In genomic region chr3:27545061-27545460, GRCh38 we compare ENCODE assay signal across 24 cellular contexts.
A peak's percentile ranks its signal among the peaks of the same experiment; 100 is the strongest.
DNase-seq lines count a peak whose midpoint lies in the region; ATAC-seq, FAIRE-seq and TF ChIP-seq lines count a peak whose summit lies in the region.
"Had no signal": no experiment of that assay in that cellular context is flagged by ENCODE, and none has a peak within 500 bp of the region (broad histone marks: within the 10 kb centered on the region; RNA-seq: fewer than 3 reads in every experiment).

No MANE protein-coding gene starts in this region.

- H3K4me1 Mint-ChIP-seq in astrocyte (ENCODE audit: low read depth, unreplicated experiment): peaks cover 15% of the 10 kb centered on the region
- H3K4me1 Mint-ChIP-seq: IgD-negative memory B cell had no signal

- peak overlapping the region; percentile 51 for H3K4me2 ChIP-seq in astrocyte (ENCODE audit: low read length)

- H4K20me1 ChIP-seq in astrocyte (ENCODE audit: insufficient read depth, low read length): no peaks in the 10 kb centered on the region

- intact Hi-C loops in left ventricle myocardium inferior (cut with micrococcal nuclease) (no loop called here), left lung (cut with DNase I) (no loop called here)

- H3K27me3 Mint-ChIP-seq in astrocyte (ENCODE audit: low read depth, unreplicated experiment): no peaks in the 10 kb centered on the region
- H3K27me3 Mint-ChIP-seq: activated CD8-positive, alpha-beta T cell treated with anti-CD3 and anti-CD28 coated beads for 36 hours; activated naive CD8-positive, alpha-beta T cell; CD4-positive, CD25-positive, alpha-beta regulatory T cell; naive thymus-derived CD4-positive, alpha-beta T cell had no signal

- H3K9me3 Mint-ChIP-seq in astrocyte (ENCODE audit: unreplicated experiment): peaks cover 3% of the 10 kb centered on the region
- H3K9me3 Mint-ChIP-seq: activated CD8-positive, alpha-beta T cell treated with anti-CD3 and anti-CD28 coated beads for 36 hours; activated T-cell treated with anti-CD3 and anti-CD28 coated beads, Interleukin-2, amount 50 U/mL, for 4 hours had no signal

- H3K9me3 ChIP-seq in left ventricle myocardium inferior (replicated peaks): no peaks in the 10 kb centered on the region
- H3K9me3 ChIP-seq in right atrium auricular region: no peaks in the 10 kb centered on the region
- no peaks in the 10 kb centered on the region for H3K9me3 ChIP-seq in astrocyte (ENCODE audit: insufficient read depth, low read depth, low read length)
- no peaks in the 10 kb centered on the region for H3K9me3 ChIP-seq in left lung
- H3K9me3 ChIP-seq: pancreas, spleen, thoracic aorta had no signal

- peak; percentile 16 for ATAC-seq in left lung
- no peak for ATAC-seq in GM18519 (IDR thresholded peaks at IDR 0.05; ENCODE audit: low FRiP score, unreplicated experiment)
- no peak for ATAC-seq in HG02642 (IDR thresholded peaks at IDR 0.05; ENCODE audit: poor library complexity, unreplicated experiment)
- ATAC-seq: activated CD8-positive, alpha-beta T cell treated with anti-CD3 and anti-CD28 coated beads for 36 hours; naive thymus-derived CD4-positive, alpha-beta T cell had no signal

- H3K36me3 ChIP-seq in left ventricle myocardium inferior (no peaks in the 10 kb centered on the region), right atrium auricular region (no peaks in the 10 kb centered on the region), astrocyte (ENCODE audit: insufficient read depth, low read length) (no peaks in the 10 kb centered on the region), left lung (no peaks in the 10 kb centered on the region)
- H3K36me3 ChIP-seq: pancreas, spleen, thoracic aorta had no signal

- TF ChIP-seq CTCF in left ventricle myocardium inferior (IDR thresholded peaks at IDR 0.05; ENCODE audit: borderline replicate concordance): no peak
- TF ChIP-seq CTCF in right atrium auricular region (IDR thresholded peaks at IDR 0.05): no peak
- no peak for TF ChIP-seq CTCF in astrocyte (IDR thresholded peaks at IDR 0.05; ENCODE audit: insufficient read depth, low read depth, low read length)
- no peak for TF ChIP-seq CTCF in left lung (IDR thresholded peaks at IDR 0.05)

- H3K4me3 Mint-ChIP-seq in astrocyte (ENCODE audit: unreplicated experiment): no peak overlapping the region
- H3K4me3 Mint-ChIP-seq: activated CD8-positive, alpha-beta T cell treated with anti-CD3 and anti-CD28 coated beads for 36 hours; activated naive CD8-positive, alpha-beta T cell; activated T-cell treated with anti-CD3 and anti-CD28 coated beads, Interleukin-2, amount 50 U/mL, for 4 hours; CD4-positive, CD25-positive, alpha-beta regulatory T cell; IgD-negative memory B cell; naive thymus-derived CD4-positive, alpha-beta T cell had no signal

- no peaks in the 10 kb centered on the region for H3K36me3 Mint-ChIP-seq in astrocyte (ENCODE audit: low read depth, unreplicated experiment)
- H3K36me3 Mint-ChIP-seq: activated naive CD8-positive, alpha-beta T cell; CD4-positive, CD25-positive, alpha-beta regulatory T cell; naive thymus-derived CD4-positive, alpha-beta T cell had no signal

- DNase-seq in left ventricle myocardium inferior (no peak), right atrium auricular region (ENCODE audit: low spot score) (no peak), astrocyte (ENCODE audit: low read depth) (peak; percentile 63), left lung (no peak), HPDE6-E6E7 (ENCODE audit: extremely low spot score) (no peak), NCI-H82 (lab: John Stamatoyannopoulos, UW) (no peak)
- DNase-seq: activated CD8-positive, alpha-beta T cell treated with anti-CD3 and anti-CD28 coated beads for 36 hours; activated T-cell treated with anti-CD3 and anti-CD28 coated beads, Interleukin-2, amount 50 U/mL, for 4 hours; CD4-positive, CD25-positive, alpha-beta regulatory T cell; DMS53; erythroblast; glutamatergic neuron; naive thymus-derived CD4-positive, alpha-beta T cell; NCI-H1694; NCI-H446; pancreas; spleen; stimulated activated CD8-positive, alpha-beta memory T cell treated with anti-CD3 and anti-CD28 coated beads, Interleukin-4, amount 100 ng/mL, for 48 hours had no signal

- no peak overlapping the region for H3K9ac ChIP-seq in astrocyte (ENCODE audit: low read length)

- H3K79me2 ChIP-seq in astrocyte (ENCODE audit: insufficient read depth, low read length): no peaks in the 10 kb centered on the region

- H3K27ac Mint-ChIP-seq in astrocyte (ENCODE audit: unreplicated experiment): no peak overlapping the region
- H3K27ac Mint-ChIP-seq: activated CD8-positive, alpha-beta T cell treated with anti-CD3 and anti-CD28 coated beads for 36 hours; activated naive CD8-positive, alpha-beta T cell; IgD-negative memory B cell; naive thymus-derived CD4-positive, alpha-beta T cell had no signal

- no peaks in the 10 kb centered on the region for H3K27me3 ChIP-seq in left ventricle myocardium inferior (ENCODE audit: low read depth)
- H3K27me3 ChIP-seq in right atrium auricular region: no peaks in the 10 kb centered on the region
- no peaks in the 10 kb centered on the region for H3K27me3 ChIP-seq in astrocyte (ENCODE audit: insufficient read depth, low read length)
- H3K27me3 ChIP-seq in left lung: no peaks in the 10 kb centered on the region
- H3K27me3 ChIP-seq: pancreas, spleen had no signal

- H2AFZ ChIP-seq in astrocyte (ENCODE audit: low read depth, low read length): peak overlapping the region; percentile 28

- H3K4me3 ChIP-seq in left ventricle myocardium inferior: no peak overlapping the region
- no peak overlapping the region for H3K4me3 ChIP-seq in right atrium auricular region
- no peak overlapping the region for H3K4me3 ChIP-seq in astrocyte (ENCODE audit: insufficient read depth, low read depth, low read length)
- H3K4me3 ChIP-seq in left lung: no peak overlapping the region
- H3K4me3 ChIP-seq: pancreas, spleen, thoracic aorta had no signal

- no peak for FAIRE-seq in astrocyte (lab: Jason Lieb, UNC)
- FAIRE-seq: pancreas had no signal

- peak overlapping the region; percentile 32 for H3K27ac ChIP-seq in left ventricle myocardium inferior (replicated peaks)
- H3K27ac ChIP-seq in right atrium auricular region: peak overlapping the region in 1 of 2 donors; percentile 41
- peak overlapping the region; percentile 58 for H3K27ac ChIP-seq in astrocyte (ENCODE audit: low read depth, low read length)
- H3K27ac ChIP-seq in left lung: peak overlapping the region in 1 of 2 donors; percentile 30
- H3K27ac ChIP-seq: pancreas, thoracic aorta, VCaP had no signal

- peaks cover 4% of the 10 kb centered on the region for H3K4me1 ChIP-seq in left ventricle myocardium inferior
- no peaks in the 10 kb centered on the region for H3K4me1 ChIP-seq in right atrium auricular region
- peaks cover 9% of the 10 kb centered on the region for H3K4me1 ChIP-seq in astrocyte (ENCODE audit: insufficient read depth, low read length)
- H3K4me1 ChIP-seq in left lung: peaks cover 0 to 22% of the 10 kb centered on the region in 2 donors
- H3K4me1 ChIP-seq: pancreas had no signal
